ENCODE assay signal across 11 cellular contexts in the genomic region with DNA sequence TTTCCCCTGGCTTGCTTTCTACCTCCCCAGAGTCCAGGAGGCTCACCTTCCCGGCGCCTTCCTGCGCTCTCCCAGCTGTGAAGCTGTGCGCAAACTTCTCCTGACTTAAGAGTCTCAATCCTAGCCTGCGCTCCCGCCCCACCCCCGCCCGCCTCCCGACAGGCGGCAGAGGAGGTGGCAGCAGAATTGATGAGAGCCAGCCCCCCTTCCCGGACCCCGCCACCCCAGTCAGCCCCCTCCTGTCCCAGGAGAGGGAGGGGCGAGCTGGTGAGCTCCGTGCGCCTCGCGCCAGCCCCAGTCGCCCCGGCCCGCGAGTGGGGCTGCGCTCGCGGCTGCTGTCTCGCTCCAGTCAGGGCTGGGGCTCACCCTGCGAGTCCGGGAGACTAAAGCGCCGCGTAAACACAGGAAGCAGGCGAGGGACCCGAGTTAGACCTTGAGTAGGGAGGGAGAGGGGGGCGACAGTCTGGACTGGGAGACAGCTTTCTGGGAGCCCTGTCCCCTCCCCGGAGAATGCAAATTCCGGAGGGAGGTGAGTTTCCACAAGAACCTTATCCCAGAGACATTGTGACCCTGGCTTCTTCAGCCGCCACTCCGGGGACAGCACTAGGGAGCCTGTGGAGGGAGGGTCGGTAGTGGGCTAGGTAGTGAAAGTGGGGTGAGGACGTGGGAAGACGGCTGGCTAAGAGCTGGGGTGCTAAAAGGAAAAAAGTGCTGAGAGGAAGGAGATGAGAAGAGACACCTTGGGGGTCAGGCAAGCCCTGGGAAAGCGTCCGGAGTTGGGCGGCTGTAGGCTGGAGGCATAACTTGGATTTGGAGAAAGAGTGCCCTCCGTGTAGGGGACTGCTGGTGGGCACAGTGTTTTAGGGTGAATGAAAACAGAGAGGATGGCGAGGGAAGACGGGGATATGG. TPM values are rescaled to one million over a fixed set of nuclear protein-coding genes. Genes with fewer than 3 reads are reported as not detected.
DNase-seq lines count a peak whose midpoint lies in the region; FAIRE-seq and TF ChIP-seq lines count a peak whose summit lies in the region.
"Had no signal": no experiment of that assay in that cellular context is flagged by ENCODE, and none has a peak within 500 bp of the region (broad histone marks: within the 10 kb centered on the region; RNA-seq: fewer than 3 reads in every experiment).

A gene (minus strand): TSS at position 79 of the 909 bp plus-strand sequence. CDS start 87,743 bp downstream, outside the sequence.

- H3K27me3 Mint-ChIP-seq in Calu3 (ENCODE audit: unreplicated experiment) (peaks cover 49% of the 10 kb centered on the region), endothelial cell (ENCODE audit: unreplicated experiment) (peaks cover 19% of the 10 kb centered on the region), neural crest cell (ENCODE audit: low read depth) (peaks cover 81% of the 10 kb centered on the region)

- FAIRE-seq in H54 (lab: Jason Lieb, UNC): no peak
- FAIRE-seq: islet of Langerhans had no signal

- no peak for TF ChIP-seq POLR2A in H54 (IDR thresholded peaks at IDR 0.05; ENCODE audit: low read depth, low read length)

- no peak for TF ChIP-seq CTCF in Calu3 (IDR thresholded peaks at IDR 0.05; ENCODE audit: unreplicated experiment)
- TF ChIP-seq CTCF in endothelial cell (IDR thresholded peaks at IDR 0.05; ENCODE audit: unreplicated experiment): no peak
- no peak for TF ChIP-seq CTCF in neural crest cell (conservative IDR thresholded peaks at IDR 0.05)

- H3K4me3 Mint-ChIP-seq in Calu3 (ENCODE audit: low read depth, unreplicated experiment) (peak within 1 kb of the TSS; percentile 66), endothelial cell (ENCODE audit: unreplicated experiment) (peak within 1 kb of the TSS; percentile 89), neural crest cell (peak within 1 kb of the TSS; percentile 87)

- peak; percentile 21 for DNase-seq in Calu3
- peak; percentile 30 for DNase-seq in endothelial cell (ENCODE audit: low spot score)
- DNase-seq in neural crest cell (ENCODE audit: low read depth, low spot score): no peak
- DNase-seq in H54 (ENCODE audit: insufficient read length, low spot score): no peak
- no peak for DNase-seq in activated CD4-positive, alpha-beta T cell treated with anti-CD3 and anti-CD28 coated beads for 48 hours
- DNase-seq in putamen (ENCODE audit: low spot score): no peak
- no peak for DNase-seq in activated CD4-positive, alpha-beta T cell treated with anti-CD3 and anti-CD28 coated beads, Interleukin-2, amount 50 U/mL, for 4 hours
- DNase-seq: dermis blood vessel endothelial cell; stimulated activated CD4-positive, alpha-beta T cell treated with anti-CD3 and anti-CD28 coated beads, Interleukin-2, amount 100 ng/mL, for 24 hours had no signal

- CTCF ChIA-PET in Calu3 (lab: Charles Lee): no interaction called here

- peaks cover 6% of the 10 kb centered on the region for H3K36me3 Mint-ChIP-seq in Calu3 (ENCODE audit: insufficient read depth, unreplicated experiment)
- H3K36me3 Mint-ChIP-seq in endothelial cell (ENCODE audit: low read depth, unreplicated experiment): no peaks in the 10 kb centered on the region
- no peaks in the 10 kb centered on the region for H3K36me3 Mint-ChIP-seq in neural crest cell (ENCODE audit: low read depth)

- no TSS peak for BruUV-seq in Calu3 (replicated peaks; lab: Mats Ljungman, UMichigan)

- no peak for TF ChIP-seq EP300 in Ishikawa (IDR thresholded peaks at IDR 0.05; ENCODE audit: borderline replicate concordance)

- H3K4me1 Mint-ChIP-seq in Calu3 (ENCODE audit: low read depth, unreplicated experiment) (peaks cover 38% of the 10 kb centered on the region), endothelial cell (ENCODE audit: unreplicated experiment) (peaks cover 9% of the 10 kb centered on the region), neural crest cell (peaks cover 27% of the 10 kb centered on the region)

- no peak within 1 kb of the TSS for H3K27ac Mint-ChIP-seq in Calu3 (ENCODE audit: unreplicated experiment)
- H3K27ac Mint-ChIP-seq in endothelial cell (ENCODE audit: unreplicated experiment): no peak within 1 kb of the TSS
- H3K27ac Mint-ChIP-seq in neural crest cell (ENCODE audit: unreplicated experiment): no peak within 1 kb of the TSS

- TF ChIP-seq RAD21 in Ishikawa (IDR thresholded peaks at IDR 0.05; ENCODE audit: low read depth): no peak

- intact Hi-C loops in Calu3 (cut with micrococcal nuclease; ENCODE audit: unreplicated experiment): no loop called here

- H3K9me3 Mint-ChIP-seq in Calu3 (ENCODE audit: low read depth, unreplicated experiment) (no peaks in the 10 kb centered on the region), endothelial cell (ENCODE audit: unreplicated experiment) (no peaks in the 10 kb centered on the region), neural crest cell (no peaks in the 10 kb centered on the region)

TF ChIP-seq in Ishikawa, 13 proteins besides CTCF, POLR2A, EP300 and RAD21:
- TF ChIP-seq, protein P1, sequence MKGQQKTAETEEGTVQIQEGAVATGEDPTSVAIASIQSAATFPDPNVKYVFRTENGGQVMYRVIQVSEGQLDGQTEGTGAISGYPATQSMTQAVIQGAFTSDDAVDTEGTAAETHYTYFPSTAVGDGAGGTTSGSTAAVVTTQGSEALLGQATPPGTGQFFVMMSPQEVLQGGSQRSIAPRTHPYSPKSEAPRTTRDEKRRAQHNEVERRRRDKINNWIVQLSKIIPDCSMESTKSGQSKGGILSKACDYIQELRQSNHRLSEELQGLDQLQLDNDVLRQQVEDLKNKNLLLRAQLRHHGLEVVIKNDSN (IDR thresholded peaks at IDR 0.05): no peak
- TF ChIP-seq ZBTB7A (IDR thresholded peaks at IDR 0.05; ENCODE audit: low read depth) (peak; percentile 35; the same call in 1 of the 2 replicates), YY1 (IDR thresholded peaks at IDR 0.05; ENCODE audit: low read depth) (no peak)

RNA-seq across cellular contexts. Expression of the gene that starts here (rescaled TPM):
- total RNA-seq in Calu3 (2022) (not detected in 2 replicates), endothelial cell (ENCODE audit: unreplicated experiment) (0.62 TPM), neural crest cell (0.07 TPM in 1 of 2 replicates, not detected in the other)
- total RNA-seq: dermis blood vessel endothelial cell had no signal

Comparison
In these comparisons a context has a peak if more than half of its experiments do, and no peak if none do; other contexts are left out.
1. Peak in DNase-seq in Calu3; RNA of the gene not detected or under 1 TPM.
2. Peak in DNase-seq in endothelial cell; RNA of the gene not detected or under 1 TPM.